1 cellular context compared by ENCODE assay signal in the genomic region with DNA sequence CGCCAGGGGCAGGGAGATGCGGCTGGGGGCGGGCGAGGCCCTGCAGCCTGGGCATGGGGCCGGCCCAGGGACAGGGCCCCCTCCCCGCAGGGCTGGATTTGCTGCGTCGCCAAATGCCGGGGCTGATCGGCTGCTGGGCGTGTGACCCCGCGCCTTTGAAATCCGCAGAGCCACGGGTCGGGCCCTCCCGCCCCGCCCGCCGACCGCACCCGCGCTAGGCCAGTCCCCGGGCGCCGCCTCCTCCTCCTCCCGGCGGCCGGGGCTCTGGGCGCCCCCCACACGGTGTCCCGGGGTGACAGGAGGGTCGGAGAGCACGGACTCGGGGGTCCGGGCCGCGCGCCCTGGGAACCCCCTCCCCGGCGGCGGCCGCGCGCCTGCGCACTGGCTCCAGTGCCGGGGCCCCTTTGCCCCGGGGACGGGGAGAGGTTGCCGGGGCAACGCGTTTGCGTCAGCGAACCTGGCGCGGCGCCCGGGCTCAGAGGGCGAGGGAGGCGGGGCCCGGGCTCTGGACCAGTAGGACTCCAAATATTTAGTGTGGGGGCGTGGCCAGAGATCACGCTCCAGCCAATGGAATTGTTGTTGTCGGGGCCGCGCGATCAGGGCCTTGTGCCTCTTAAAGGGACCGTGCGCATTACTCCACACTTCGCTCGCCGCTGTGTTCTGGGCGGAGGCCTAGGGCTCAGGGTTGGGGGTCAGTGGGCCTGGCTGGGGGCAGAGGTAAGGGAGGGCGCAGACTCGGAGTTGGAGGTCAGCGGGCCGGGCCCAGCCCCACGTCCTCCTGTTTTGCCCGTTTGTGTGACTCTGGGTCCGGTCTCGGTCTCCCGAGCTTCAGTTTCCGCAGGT.
TF ChIP-seq lines count a peak whose summit lies in the region.

No MANE protein-coding gene starts in this region.

TF ChIP-seq in IMR-90, 13 proteins besides CTCF, POLR2A, EP300 and RAD21:
- TF ChIP-seq RFX5 (IDR thresholded peaks at IDR 0.05; ENCODE audit: low read depth, low read length) (peak; percentile 86), MAFK (IDR thresholded peaks at IDR 0.05; ENCODE audit: low read depth, low read length) (no peak), CEBPB (IDR thresholded peaks at IDR 0.05; ENCODE audit: low read depth, low read length) (peak; percentile 30; the same call in 1 of the 2 replicates)
- TF ChIP-seq, protein P1, sequence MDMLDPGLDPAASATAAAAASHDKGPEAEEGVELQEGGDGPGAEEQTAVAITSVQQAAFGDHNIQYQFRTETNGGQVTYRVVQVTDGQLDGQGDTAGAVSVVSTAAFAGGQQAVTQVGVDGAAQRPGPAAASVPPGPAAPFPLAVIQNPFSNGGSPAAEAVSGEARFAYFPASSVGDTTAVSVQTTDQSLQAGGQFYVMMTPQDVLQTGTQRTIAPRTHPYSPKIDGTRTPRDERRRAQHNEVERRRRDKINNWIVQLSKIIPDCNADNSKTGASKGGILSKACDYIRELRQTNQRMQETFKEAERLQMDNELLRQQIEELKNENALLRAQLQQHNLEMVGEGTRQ (IDR thresholded peaks at IDR 0.05; ENCODE audit: low read depth, low read length) = peak; percentile 28; the same call in 1 of the 2 replicates
